Comparison of ENCODE assay signal across 1 cellular context in the genomic region with DNA sequence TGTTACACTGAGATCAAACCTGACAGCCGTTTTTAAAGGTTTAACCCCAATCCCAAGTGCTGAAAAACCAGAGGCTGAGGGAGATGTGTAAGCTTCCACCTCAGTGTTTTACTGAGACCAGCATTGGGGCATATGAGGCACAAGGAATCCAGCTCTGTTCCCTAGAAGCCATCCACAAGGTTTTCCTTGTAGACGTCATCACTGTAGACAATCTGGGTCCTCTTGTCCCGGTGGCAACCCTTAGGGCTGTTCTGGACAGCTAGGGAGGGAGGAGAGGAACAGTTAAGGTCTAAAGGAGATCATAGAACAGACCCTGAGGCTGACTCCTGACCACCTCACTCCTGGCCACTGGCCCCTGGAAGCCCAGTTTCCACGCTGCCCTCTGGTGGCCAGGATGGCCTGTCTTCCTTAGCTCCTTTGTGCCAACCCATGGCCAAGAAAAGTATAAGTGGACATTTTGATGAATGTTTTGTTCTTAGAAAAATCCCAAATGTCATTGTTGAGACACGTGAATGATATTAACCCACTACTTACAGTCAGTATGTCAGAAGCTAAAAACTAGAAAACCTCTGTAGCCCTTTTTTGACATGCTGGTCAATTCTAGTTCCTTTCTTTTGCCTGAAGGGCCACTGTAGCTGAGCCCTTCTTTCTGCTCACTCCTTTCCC.
TF ChIP-seq lines count a peak whose summit lies in the region.

No MANE protein-coding gene starts in this region.

TF ChIP-seq in SK-N-SH treated with all-trans-retinoic acid at 6 μM for 48 hours, 23 proteins besides CTCF, POLR2A, EP300 and RAD21 (continued from another document):
- TF ChIP-seq, protein P1, sequence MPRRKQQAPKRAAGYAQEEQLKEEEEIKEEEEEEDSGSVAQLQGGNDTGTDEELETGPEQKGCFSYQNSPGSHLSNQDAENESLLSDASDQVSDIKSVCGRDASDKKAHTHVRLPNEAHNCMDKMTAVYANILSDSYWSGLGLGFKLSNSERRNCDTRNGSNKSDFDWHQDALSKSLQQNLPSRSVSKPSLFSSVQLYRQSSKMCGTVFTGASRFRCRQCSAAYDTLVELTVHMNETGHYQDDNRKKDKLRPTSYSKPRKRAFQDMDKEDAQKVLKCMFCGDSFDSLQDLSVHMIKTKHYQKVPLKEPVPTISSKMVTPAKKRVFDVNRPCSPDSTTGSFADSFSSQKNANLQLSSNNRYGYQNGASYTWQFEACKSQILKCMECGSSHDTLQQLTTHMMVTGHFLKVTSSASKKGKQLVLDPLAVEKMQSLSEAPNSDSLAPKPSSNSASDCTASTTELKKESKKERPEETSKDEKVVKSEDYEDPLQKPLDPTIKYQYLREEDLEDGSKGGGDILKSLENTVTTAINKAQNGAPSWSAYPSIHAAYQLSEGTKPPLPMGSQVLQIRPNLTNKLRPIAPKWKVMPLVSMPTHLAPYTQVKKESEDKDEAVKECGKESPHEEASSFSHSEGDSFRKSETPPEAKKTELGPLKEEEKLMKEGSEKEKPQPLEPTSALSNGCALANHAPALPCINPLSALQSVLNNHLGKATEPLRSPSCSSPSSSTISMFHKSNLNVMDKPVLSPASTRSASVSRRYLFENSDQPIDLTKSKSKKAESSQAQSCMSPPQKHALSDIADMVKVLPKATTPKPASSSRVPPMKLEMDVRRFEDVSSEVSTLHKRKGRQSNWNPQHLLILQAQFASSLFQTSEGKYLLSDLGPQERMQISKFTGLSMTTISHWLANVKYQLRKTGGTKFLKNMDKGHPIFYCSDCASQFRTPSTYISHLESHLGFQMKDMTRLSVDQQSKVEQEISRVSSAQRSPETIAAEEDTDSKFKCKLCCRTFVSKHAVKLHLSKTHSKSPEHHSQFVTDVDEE (CRISPR knock-in tag; IDR thresholded peaks at IDR 0.05), result no peak
- no peak for TF ChIP-seq CSDC2 (CRISPR knock-in tag; IDR thresholded peaks at IDR 0.05)
- no peak for TF ChIP-seq ZNF70 (CRISPR knock-in tag; IDR thresholded peaks at IDR 0.05)
- no peak for TF ChIP-seq ZFP3 (CRISPR knock-in tag; IDR thresholded peaks at IDR 0.05)
